ENCODE assay signal across 31 cellular contexts in genomic region chr18:48166336-48166875, GRCh38.
DNase-seq lines count a peak whose midpoint lies in the region; ATAC-seq and TF ChIP-seq lines count a peak whose summit lies in the region.
"Had no signal": no experiment of that assay in that cellular context is flagged by ENCODE, and none has a peak within 500 bp of the region (broad histone marks: within the 10 kb centered on the region; RNA-seq: fewer than 3 reads in every experiment).

No MANE protein-coding gene starts in this region.

- ATAC-seq in lower lobe of right lung = no peak
- ATAC-seq in GM19452 (IDR thresholded peaks at IDR 0.05; ENCODE audit: unreplicated experiment) = no peak
- ATAC-seq: activated CD8-positive, alpha-beta memory T cell treated with anti-CD3 and anti-CD28 coated beads, Interleukin-2, amount 10 ng/mL, durations not matched to agents 7 days and 5 days; activated naive CD8-positive, alpha-beta T cell treated with anti-CD3 and anti-CD28 coated beads, Interleukin-2, amount 50 U/mL, for 24 hours; foreskin keratinocyte; stimulated activated memory B cell treated with anti-CD40 and anti-IgM and Interleukin-4, amounts not matched to agents 10 μg/mL and 1 μg/mL and 100 μg/mL, for 72 hours had no signal

- H3K9me3 ChIP-seq in BLaER1 treated with 17β-estradiol and CSF1 and Interleukin-3, amounts not matched to agents 10 nM and 100 nM (replicated peaks in 1 of 11) = no peaks in the 10 kb centered on the region
- no peaks in the 10 kb centered on the region for H3K9me3 ChIP-seq in adrenal gland (replicated peaks in 1 of 3)
- no peaks in the 10 kb centered on the region for H3K9me3 ChIP-seq in lower lobe of right lung
- no peaks in the 10 kb centered on the region for H3K9me3 ChIP-seq in stomach
- H3K9me3 ChIP-seq in H9 (ENCODE audit: control insufficient read depth, low read depth, low read length) = no peaks in the 10 kb centered on the region
- H3K9me3 ChIP-seq: BE2C, prostate gland, uterus had no signal

- no peak overlapping the region for H4K91ac ChIP-seq in H9 (ENCODE audit: insufficient read length, low read depth, low read length)

- no peak overlapping the region for H3K23ac ChIP-seq in H9 (ENCODE audit: insufficient read length, low read depth, low read length)

- H3K27ac Mint-ChIP-seq in H9 = no peak overlapping the region
- H3K27ac Mint-ChIP-seq: activated naive CD8-positive, alpha-beta T cell treated with anti-CD3 and anti-CD28 coated beads, Interleukin-2, amount 50 U/mL, for 24 hours; memory B cell; naive B cell; stimulated activated memory B cell treated with anti-CD40 and anti-IgM and Interleukin-4, amounts not matched to agents 10 μg/mL and 1 μg/mL and 100 μg/mL, for 72 hours had no signal

- H2BK120ac ChIP-seq in H9 (ENCODE audit: low read depth, low read length, poor library complexity, severe bottlenecking) = no peak overlapping the region

- TF ChIP-seq POLR2A in adrenal gland (IDR thresholded peaks at IDR 0.05) = no peak
- TF ChIP-seq POLR2A in stomach (IDR thresholded peaks at IDR 0.05) = no peak

- no peaks in the 10 kb centered on the region for H3K36me3 Mint-ChIP-seq in H9 (ENCODE audit: insufficient read depth in 1 of 3, low read depth in 3 of 3)
- H3K36me3 Mint-ChIP-seq: activated CD8-positive, alpha-beta memory T cell treated with anti-CD3 and anti-CD28 coated beads, Interleukin-2, amount 10 ng/mL, durations not matched to agents 7 days and 5 days; memory B cell; naive B cell; stimulated activated memory B cell treated with anti-CD40 and anti-IgM and Interleukin-4, amounts not matched to agents 10 μg/mL and 1 μg/mL and 100 μg/mL, for 72 hours had no signal

- no peaks in the 10 kb centered on the region for H3K79me2 ChIP-seq in H9 (ENCODE audit: insufficient read depth, low read length)

- intact Hi-C loops in adrenal gland (cut with DNase I) = no loop called here
- intact Hi-C loops in lower lobe of right lung (cut with DNase I) = no loop called here
- intact Hi-C loops in stomach (cut with DNase I; ENCODE audit: low total_unique reads) = no loop called here

- no peaks in the 10 kb centered on the region for H3K79me1 ChIP-seq in H9 (ENCODE audit: insufficient read depth, low read depth, low read length, poor library complexity, severe bottlenecking)

- peaks cover 5% of the 10 kb centered on the region for H3K23me2 ChIP-seq in H9 (ENCODE audit: insufficient read length, low read depth, low read length, poor library complexity, severe bottlenecking)

- peaks cover 0 to 8% (median 0%) of the 10 kb centered on the region in 11 experiments; a peak in 3 of 22 replicates for H3K27me3 ChIP-seq in BLaER1 treated with 17β-estradiol and CSF1 and Interleukin-3, amounts not matched to agents 10 nM and 100 nM
- H3K27me3 ChIP-seq in adrenal gland (no peaks in the 10 kb centered on the region), lower lobe of right lung (ENCODE audit: low read depth) (no peaks in the 10 kb centered on the region), stomach (no peaks in the 10 kb centered on the region), H9 (ENCODE audit: insufficient read depth, low read length) (peaks cover 3% of the 10 kb centered on the region; the same call in 1 of the 2 replicates)
- H3K27me3 ChIP-seq: BE2C, uterus had no signal

- H4K20me1 ChIP-seq in BLaER1 treated with 17β-estradiol and CSF1 and Interleukin-3, amounts not matched to agents 10 nM and 100 nM = no peaks in the 10 kb centered on the region
- H4K20me1 ChIP-seq in H9 (ENCODE audit: control insufficient read depth, insufficient read depth, insufficient read length) = no peaks in the 10 kb centered on the region

- H3K56ac ChIP-seq in H9 (ENCODE audit: insufficient read length, low read depth, low read length) = no peak overlapping the region

- H3K27ac ChIP-seq in BLaER1 treated with 17β-estradiol and CSF1 and Interleukin-3, amounts not matched to agents 10 nM and 100 nM = peak overlapping the region in 7 of 11 experiments; percentile 3 to 49 (median 44); a peak in 9 of 22 replicates
- H3K27ac ChIP-seq in adrenal gland = peak overlapping the region in 4 of 5 donors; percentile 2 to 80 (median 72)
- peak overlapping the region; percentile 53 for H3K27ac ChIP-seq in lower lobe of right lung
- peak overlapping the region; percentile 61 to 85 (median 77) for H3K27ac ChIP-seq in stomach
- no peak overlapping the region for H3K27ac ChIP-seq in H9 (ENCODE audit: insufficient read length, low read depth, low read length)
- H3K27ac ChIP-seq: foreskin keratinocyte, prostate gland had no signal

- TF ChIP-seq CTCF in adrenal gland (IDR thresholded peaks at IDR 0.05) (no peak), lower lobe of right lung (IDR thresholded peaks at IDR 0.05) (no peak), stomach (IDR thresholded peaks at IDR 0.05) (no peak), H9 (conservative IDR thresholded peaks at IDR 0.05) (no peak)

- H4K8ac ChIP-seq in H9 (replicated peaks; ENCODE audit: insufficient read length, low read depth, low read length) = no peak overlapping the region

- H2AK5ac ChIP-seq in H9 (ENCODE audit: insufficient read length, low read length) = no peak overlapping the region

- no peak overlapping the region for H3T11ph ChIP-seq in H9 (ENCODE audit: low read length)

- H3K9ac ChIP-seq in BLaER1 treated with 17β-estradiol and CSF1 and Interleukin-3, amounts not matched to agents 10 nM and 100 nM = peak overlapping the region in 2 of 11 experiments; percentile 2 to 45; a peak in 2 of 22 replicates
- H3K9ac ChIP-seq in H9 (ENCODE audit: extremely low read depth, insufficient read length, low read length) = no peak overlapping the region

- H2BK12ac ChIP-seq in H9 (ENCODE audit: insufficient read length, low read depth, low read length) = no peak overlapping the region

- no peak overlapping the region for H3K14ac ChIP-seq in H9 (ENCODE audit: insufficient read depth, low read length)

- peak overlapping the region in 1 of 10 experiments; percentile 20; a peak in 1 of 20 replicates for H3K4me3 ChIP-seq in BLaER1 treated with 17β-estradiol and CSF1 and Interleukin-3, amounts not matched to agents 10 nM and 100 nM
- H3K4me3 ChIP-seq in adrenal gland (no peak overlapping the region), lower lobe of right lung (no peak overlapping the region), stomach (no peak overlapping the region)
- H3K4me3 ChIP-seq: prostate gland, uterus had no signal

- peaks cover 25% of the 10 kb centered on the region for H3K27me3 Mint-ChIP-seq in H9 (ENCODE audit: low read depth)
- H3K27me3 Mint-ChIP-seq: central memory CD8-positive, alpha-beta T cell had no signal

- H3K4me1 Mint-ChIP-seq in H9 = peaks cover 23 to 29% of the 10 kb centered on the region in 2 experiments
- H3K4me1 Mint-ChIP-seq: central memory CD8-positive, alpha-beta T cell; memory B cell; stimulated activated memory B cell treated with anti-CD40 and anti-IgM and Interleukin-4, amounts not matched to agents 10 μg/mL and 1 μg/mL and 100 μg/mL, for 72 hours had no signal

- H2BK15ac ChIP-seq in H9 (ENCODE audit: low read depth, low read length) = no peak overlapping the region

- no peak for TF ChIP-seq EP300 in stomach (IDR thresholded peaks at IDR 0.05)

- H3K4ac ChIP-seq in H9 (ENCODE audit: low read depth, low read length) = no peak overlapping the region

- H3K4me1 ChIP-seq in BLaER1 treated with 17β-estradiol and CSF1 and Interleukin-3, amounts not matched to agents 10 nM and 100 nM = peaks cover 31 to 56% (median 39%) of the 10 kb centered on the region in 10 experiments
- peaks cover 39 to 80% of the 10 kb centered on the region in 2 donors for H3K4me1 ChIP-seq in adrenal gland (replicated peaks in 1 of 2)
- peaks cover 35% of the 10 kb centered on the region for H3K4me1 ChIP-seq in lower lobe of right lung
- peaks cover 40 to 72% (median 52%) of the 10 kb centered on the region in 4 donors for H3K4me1 ChIP-seq in stomach
- peaks cover 7% of the 10 kb centered on the region; the same call in 1 of the 2 replicates for H3K4me1 ChIP-seq in H9 (ENCODE audit: insufficient read depth, low read length)
- H3K4me1 ChIP-seq: foreskin keratinocyte, prostate gland had no signal

- no peaks in the 10 kb centered on the region for H3K36me3 ChIP-seq in BLaER1 treated with 17β-estradiol and CSF1 and Interleukin-3, amounts not matched to agents 10 nM and 100 nM
- no peaks in the 10 kb centered on the region for H3K36me3 ChIP-seq in adrenal gland (replicated peaks in 1 of 2)
- no peaks in the 10 kb centered on the region for H3K36me3 ChIP-seq in lower lobe of right lung
- H3K36me3 ChIP-seq in stomach = no peaks in the 10 kb centered on the region
- H3K36me3 ChIP-seq: BE2C, prostate gland, uterus had no signal

- DNase-seq in adrenal gland (peak in 2 of 7 donors; percentile 18 to 45), lower lobe of right lung (no peak), stomach (peak; percentile 19), H9 (no peak), NCI-H526 treated with DMSO at 0.1 percent for 48 hours (lab: John Stamatoyannopoulos, UW) (no peak)
- DNase-seq: ACHN; activated CD8-positive, alpha-beta memory T cell treated with anti-CD3 and anti-CD28 coated beads, Interleukin-2, amount 10 ng/mL, durations not matched to agents 7 days and 5 days; activated gamma-delta T cell treated with Interleukin-2 at 50 U/mL for 16 hours; activated naive CD8-positive, alpha-beta T cell treated with anti-CD3 and anti-CD28 coated beads, Interleukin-2, amount 50 U/mL, for 24 hours; activated T-cell treated with anti-CD3 and anti-CD28 coated beads, Interleukin-2, amount 50 U/mL, for 48 hours; BE2C; dermis blood vessel endothelial cell; DMS 273 treated with DMSO at 0.1 percent for 48 hours; foreskin keratinocyte; H7; hippocampal formation; MM.1S; naive B cell; NCI-H1105 treated with DMSO at 0.1 percent for 48 hours; NCI-H2029; NCI-H524 treated with DMSO at 0.1 percent for 48 hours; NK-92 treated with Interleukin-12 subunit alpha and Interleukin-12 subunit beta, amount 100 ng/mL, for 24 hours; substantia nigra; T-helper 2 cell had no signal

- H3K9me3 Mint-ChIP-seq in H9 = no peaks in the 10 kb centered on the region
- H3K9me3 Mint-ChIP-seq: activated naive CD8-positive, alpha-beta T cell treated with anti-CD3 and anti-CD28 coated beads, Interleukin-2, amount 50 U/mL, for 24 hours; central memory CD8-positive, alpha-beta T cell; memory B cell; naive B cell; stimulated activated memory B cell treated with anti-CD40 and anti-IgM and Interleukin-4, amounts not matched to agents 10 μg/mL and 1 μg/mL and 100 μg/mL, for 72 hours had no signal

- no peak overlapping the region for H2AFZ ChIP-seq in H9 (ENCODE audit: low read length)

- H2BK5ac ChIP-seq in H9 (ENCODE audit: insufficient read length, low read length) = no peak overlapping the region

- peak overlapping the region; percentile 72 to 92 (median 82) for H3K4me2 ChIP-seq in BLaER1 treated with 17β-estradiol and CSF1 and Interleukin-3, amounts not matched to agents 10 nM and 100 nM
- H3K4me2 ChIP-seq in H9 (ENCODE audit: insufficient read depth, insufficient read length, low read length) = no peak overlapping the region

- H2BK20ac ChIP-seq in H9 (ENCODE audit: low read depth, low read length, poor library complexity, severe bottlenecking) = no peak overlapping the region

- H3K4me3 Mint-ChIP-seq in H9 = no peak overlapping the region
- H3K4me3 Mint-ChIP-seq: activated CD8-positive, alpha-beta memory T cell treated with anti-CD3 and anti-CD28 coated beads, Interleukin-2, amount 10 ng/mL, durations not matched to agents 7 days and 5 days; activated naive CD8-positive, alpha-beta T cell treated with anti-CD3 and anti-CD28 coated beads, Interleukin-2, amount 50 U/mL, for 24 hours; central memory CD8-positive, alpha-beta T cell; memory B cell; naive B cell; stimulated activated memory B cell treated with anti-CD40 and anti-IgM and Interleukin-4, amounts not matched to agents 10 μg/mL and 1 μg/mL and 100 μg/mL, for 72 hours had no signal

- WGBS in adrenal gland, 4 donors = 80 to 89% (median 89%) methylated on average over 5 to 8 of the region's 8 CpGs
- 81 to 93% (median 88%) methylated on average over 8 of the region's 8 CpGs for WGBS in stomach, 5 donors
- no CpG with 5 or more reads among the region's 8 CpGs for WGBS in H9 (ENCODE audit: extremely low coverage, insufficient read length, low lambda C conversion rate)

- H3K18ac ChIP-seq in H9 (ENCODE audit: insufficient read length, low read depth, low read length) = no peak overlapping the region

- no peak overlapping the region for H4K5ac ChIP-seq in H9 (ENCODE audit: insufficient read length, low read depth, low read length)
